Comparison of ENCODE assay signal across 1 cellular context in the genomic region with DNA sequence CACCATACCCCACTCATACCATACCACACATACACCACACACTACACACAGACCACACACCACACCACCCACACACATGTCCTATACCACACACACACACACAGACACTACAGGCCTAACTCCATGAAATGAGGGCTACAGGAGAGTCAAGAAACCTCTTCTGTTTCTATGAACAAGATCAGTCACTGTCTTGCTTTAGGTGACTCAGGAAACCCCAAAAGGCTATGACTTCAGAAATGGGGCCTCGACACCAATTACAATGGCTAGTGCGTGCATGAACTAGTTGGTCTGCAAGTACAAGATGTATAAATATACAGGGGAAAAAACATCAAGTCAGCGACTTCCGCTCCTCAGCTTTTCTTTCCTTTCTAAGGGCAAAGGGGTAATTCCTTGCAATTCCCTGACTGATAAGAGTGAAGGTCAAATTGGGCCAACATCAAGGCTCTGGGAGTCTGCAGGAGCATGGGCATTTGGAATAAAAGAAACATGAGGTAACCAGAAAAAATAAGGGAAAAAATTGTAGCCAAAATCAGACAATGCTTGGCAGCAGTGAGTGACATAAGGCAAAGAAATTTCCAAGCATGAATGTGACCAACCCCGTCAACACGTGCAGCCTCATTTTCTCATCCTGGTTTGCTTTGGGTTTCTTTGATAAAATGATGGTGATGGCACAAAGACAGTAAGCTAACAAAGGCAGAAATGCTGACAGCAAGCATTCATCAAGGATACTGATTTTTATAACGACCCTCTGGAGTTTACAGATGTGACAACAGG.
TF ChIP-seq lines count a peak whose summit lies in the region.

No MANE protein-coding gene starts in this region.

TF ChIP-seq in GM23338, 12 proteins besides CTCF, POLR2A, EP300 and RAD21 (continued from another document):
- no peak for TF ChIP-seq ETS1 (IDR thresholded peaks at IDR 0.05)
TF ChIP-seq in GM23338: peak in this region for 0.
